ENCODE assay signal across 24 cellular contexts in the genomic region with DNA sequence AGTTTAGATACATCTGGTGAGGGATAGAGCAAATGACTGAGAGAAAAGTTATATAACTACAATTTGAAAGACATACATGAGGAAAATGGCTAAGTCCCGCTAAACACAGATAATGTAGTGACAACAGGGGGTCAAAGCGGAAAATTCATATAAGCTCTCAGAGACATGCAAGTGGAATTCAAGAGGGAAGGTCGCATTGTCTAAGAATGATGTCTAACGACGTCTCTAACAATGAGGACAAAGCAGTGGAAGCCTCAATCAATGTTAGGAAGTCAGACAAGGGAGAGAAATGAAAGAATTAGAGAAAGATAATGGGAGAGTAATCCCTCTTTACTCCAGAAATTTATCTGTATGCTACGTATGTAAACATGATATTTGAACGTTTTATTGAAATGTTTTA.
"Had no signal": no experiment of that assay in that cellular context is flagged by ENCODE, and none has a peak within 500 bp of the region (broad histone marks: within the 10 kb centered on the region; RNA-seq: fewer than 3 reads in every experiment).

No MANE protein-coding gene starts in this region.

- H3K27me3 Mint-ChIP-seq: activated CD4-positive, alpha-beta T cell treated with anti-CD3 and anti-CD28 coated beads, Interleukin-2, amount 10 ng/mL, durations not matched to agents 7 days and 5 days; activated T-helper 17 cell treated with anti-CD3 and anti-CD28 coated beads, Interleukin-2, amount 50 U/mL, for 72 hours; dendritic cell treated with granulocyte-macrophage colony-stimulating factor and Interleukin-4, amounts not matched to agents 40 ng/mL and 50 ng/mL, for 4 days; natural killer cell treated with Interleukin-12 subunit alpha and Interleukin-12 subunit beta and Interleukin-15 and Interleukin-18, amount 100 ng/mL, for 72 hours had no signal

- H3K4me3 Mint-ChIP-seq: activated CD4-positive, alpha-beta T cell treated with anti-CD3 and anti-CD28 coated beads, Interleukin-2, amount 10 ng/mL, durations not matched to agents 7 days and 5 days; activated CD8-positive, alpha-beta T cell treated with anti-CD3 and anti-CD28 coated beads, Interleukin-2, amount 10 ng/mL, durations not matched to agents 7 days and 5 days; activated T-helper 17 cell treated with anti-CD3 and anti-CD28 coated beads, Interleukin-2, amount 50 U/mL, for 72 hours; dendritic cell treated with granulocyte-macrophage colony-stimulating factor and Interleukin-4, amounts not matched to agents 40 ng/mL and 50 ng/mL, for 4 days; immature natural killer cell; natural killer cell treated with Interleukin-12 subunit alpha and Interleukin-12 subunit beta and Interleukin-15 and Interleukin-18, amount 100 ng/mL, for 72 hours; stimulated activated effector memory CD8-positive, alpha-beta T cell treated with anti-CD3 and anti-CD28 coated beads, Interleukin-12 subunit alpha, Interleukin-12 subunit beta, amount 100 ng/mL, for 72 hours had no signal

- H3K4me1 Mint-ChIP-seq: activated CD4-positive, alpha-beta T cell treated with anti-CD3 and anti-CD28 coated beads, Interleukin-2, amount 10 ng/mL, durations not matched to agents 7 days and 5 days; immature natural killer cell; stimulated activated effector memory CD8-positive, alpha-beta T cell treated with anti-CD3 and anti-CD28 coated beads, Interleukin-12 subunit alpha, Interleukin-12 subunit beta, amount 100 ng/mL, for 72 hours had no signal

- H3K9me3 Mint-ChIP-seq: activated CD4-positive, alpha-beta T cell treated with anti-CD3 and anti-CD28 coated beads, Interleukin-2, amount 10 ng/mL, durations not matched to agents 7 days and 5 days; activated naive CD4-positive, alpha-beta T cell treated with anti-CD3 and anti-CD28 coated beads, Interleukin-2, amount 50 U/mL, for 72 hours; activated T-helper 17 cell treated with anti-CD3 and anti-CD28 coated beads, Interleukin-2, amount 50 U/mL, for 72 hours; brain; dendritic cell treated with granulocyte-macrophage colony-stimulating factor and Interleukin-4, amounts not matched to agents 40 ng/mL and 50 ng/mL, for 4 days; immature natural killer cell; natural killer cell treated with Interleukin-12 subunit alpha and Interleukin-12 subunit beta and Interleukin-15 and Interleukin-18, amount 100 ng/mL, for 72 hours; stimulated activated effector memory CD8-positive, alpha-beta T cell treated with anti-CD3 and anti-CD28 coated beads, Interleukin-12 subunit alpha, Interleukin-12 subunit beta, amount 100 ng/mL, for 72 hours had no signal

- H3K36me3 Mint-ChIP-seq: brain had no signal

- ATAC-seq: activated CD8-positive, alpha-beta T cell treated with anti-CD3 and anti-CD28 coated beads, Interleukin-2, amount 10 ng/mL, durations not matched to agents 7 days and 5 days; activated naive CD4-positive, alpha-beta T cell treated with anti-CD3 and anti-CD28 coated beads, Interleukin-2, amount 50 U/mL, for 72 hours; activated T-helper 17 cell treated with anti-CD3 and anti-CD28 coated beads, Interleukin-2, amount 50 U/mL, for 72 hours; esophagus mucosa; left ventricle myocardium superior; natural killer cell treated with Interleukin-12 subunit alpha and Interleukin-12 subunit beta and Interleukin-15 and Interleukin-18, amount 100 ng/mL, for 72 hours; sciatic nerve; stimulated activated effector memory CD8-positive, alpha-beta T cell treated with anti-CD3 and anti-CD28 coated beads, Interleukin-12 subunit alpha, Interleukin-12 subunit beta, amount 100 ng/mL, for 72 hours had no signal

- DNase-seq: activated CD4-positive, alpha-beta T cell treated with anti-CD3 and anti-CD28 coated beads, Interleukin-2, amount 10 ng/mL, durations not matched to agents 7 days and 5 days; activated CD4-positive, CD25-positive, alpha-beta regulatory T cell treated with anti-CD3 and anti-CD28 coated beads, Interleukin-2, amount 50 U/mL, for 72 hours; activated CD8-positive, alpha-beta T cell treated with anti-CD3 and anti-CD28 coated beads, Interleukin-2, amount 10 ng/mL, durations not matched to agents 7 days and 5 days; activated T-cell treated with anti-CD3 and anti-CD28 coated beads, Interleukin-2, amount 50 U/mL, for 1 hour; aorta; effector CD8-positive, alpha-beta T cell; foreskin melanocyte; glutamatergic neuron; immature natural killer cell; left ventricle myocardium superior; mammary epithelial cell; midbrain; occipital lobe; small intestine; stimulated activated CD4-positive, alpha-beta T cell treated with anti-CD3 and anti-CD28 coated beads, Interleukin-2, amount 100 ng/mL, for 24 hours; stomach had no signal

- H3K27ac Mint-ChIP-seq: activated CD4-positive, alpha-beta T cell treated with anti-CD3 and anti-CD28 coated beads, Interleukin-2, amount 10 ng/mL, durations not matched to agents 7 days and 5 days; activated CD8-positive, alpha-beta T cell treated with anti-CD3 and anti-CD28 coated beads, Interleukin-2, amount 10 ng/mL, durations not matched to agents 7 days and 5 days; activated naive CD4-positive, alpha-beta T cell treated with anti-CD3 and anti-CD28 coated beads, Interleukin-2, amount 50 U/mL, for 72 hours; activated T-helper 17 cell treated with anti-CD3 and anti-CD28 coated beads, Interleukin-2, amount 50 U/mL, for 72 hours; dendritic cell treated with granulocyte-macrophage colony-stimulating factor and Interleukin-4, amounts not matched to agents 40 ng/mL and 50 ng/mL, for 4 days; immature natural killer cell; natural killer cell treated with Interleukin-12 subunit alpha and Interleukin-12 subunit beta and Interleukin-15 and Interleukin-18, amount 100 ng/mL, for 72 hours; stimulated activated effector memory CD8-positive, alpha-beta T cell treated with anti-CD3 and anti-CD28 coated beads, Interleukin-12 subunit alpha, Interleukin-12 subunit beta, amount 100 ng/mL, for 72 hours had no signal
